ENCODE assay signal across 11 cellular contexts in the genomic region with DNA sequence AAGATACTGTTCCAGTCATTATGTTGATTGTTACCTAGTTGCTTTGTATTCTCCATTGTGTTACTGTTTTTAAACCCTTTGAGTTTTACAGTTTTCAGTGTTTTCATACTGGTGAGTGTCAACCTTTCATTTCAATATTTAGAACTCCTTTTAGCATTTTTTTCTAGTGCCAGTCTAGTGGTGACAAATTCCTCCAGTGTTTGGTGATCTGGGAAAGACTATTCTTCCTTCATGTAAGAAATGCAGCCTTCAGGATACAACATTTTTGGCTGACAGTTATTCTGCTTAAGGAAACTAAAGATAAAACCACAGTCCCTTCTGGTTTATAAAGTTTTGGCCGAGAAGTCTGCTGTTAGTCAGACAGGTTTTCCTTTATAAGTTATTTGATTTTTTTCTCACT.
"Had no signal": no experiment of that assay in that cellular context is flagged by ENCODE, and none has a peak within 500 bp of the region (broad histone marks: within the 10 kb centered on the region; RNA-seq: fewer than 3 reads in every experiment).

No MANE protein-coding gene starts in this region.

- ATAC-seq: GM23338, HCT116 had no signal

- H3K9ac ChIP-seq: GM23248 had no signal

- H3K36me3 ChIP-seq: HAP-1 had no signal

- H3K4me1 ChIP-seq: HAP-1 had no signal

- H3K4me3 ChIP-seq: GM23248, GM23338, HAP-1 had no signal

- FAIRE-seq: H1, H54 had no signal

- H3K4me2 ChIP-seq: GM23338 had no signal

- DNase-seq: GM23248, GOT3, H7, H9, HCEC 1CT, HFFc6 had no signal

- H2AFZ ChIP-seq: GM23248, GM23338 had no signal

- H3K27ac ChIP-seq: GM23248 had no signal

- H3K9me3 ChIP-seq: HAP-1 had no signal
